Comparison of ENCODE assay signal across 2 cellular contexts in the genomic region with DNA sequence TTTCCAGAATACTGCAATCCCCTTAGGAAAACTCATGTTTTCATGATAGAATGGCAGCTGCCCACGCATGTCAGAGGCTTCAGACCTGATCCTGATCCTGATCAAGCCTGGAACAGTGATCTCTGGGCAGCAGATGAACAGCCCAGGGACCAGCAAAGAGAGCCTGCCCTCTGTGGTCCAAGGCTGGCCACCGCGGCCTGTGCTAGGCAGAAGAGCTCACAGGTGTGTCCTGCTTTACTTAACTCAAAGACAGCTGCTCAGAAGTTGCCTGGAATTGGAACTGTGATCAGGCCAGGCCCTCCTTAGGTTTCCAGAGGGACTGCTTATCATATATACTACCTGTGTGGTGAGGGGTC.
TF ChIP-seq lines count a peak whose summit lies in the region.

No MANE protein-coding gene starts in this region.

TF ChIP-seq in IMR-90, 13 proteins besides CTCF, POLR2A, EP300 and RAD21:
- TF ChIP-seq BHLHE40 (IDR thresholded peaks at IDR 0.05; ENCODE audit: low read depth, low read length), result no peak
- TF ChIP-seq CEBPB (IDR thresholded peaks at IDR 0.05; ENCODE audit: low read depth, low read length), result no peak
- no peak for TF ChIP-seq CHD1 (IDR thresholded peaks at IDR 0.05; ENCODE audit: low read depth, low read length)
- TF ChIP-seq RFX5 (IDR thresholded peaks at IDR 0.05; ENCODE audit: low read depth, low read length), result no peak
- TF ChIP-seq FOS (IDR thresholded peaks at IDR 0.05; ENCODE audit: low read depth, low read length), result no peak
- TF ChIP-seq SMC3 (IDR thresholded peaks at IDR 0.05; ENCODE audit: low read depth, low read length), result no peak
- TF ChIP-seq MAFK (IDR thresholded peaks at IDR 0.05; ENCODE audit: low read depth, low read length), result no peak

TF ChIP-seq in H1, 55 proteins besides CTCF, POLR2A, EP300 and RAD21:
- TF ChIP-seq HDAC6 (IDR thresholded peaks at IDR 0.05; ENCODE audit: low read depth, low read length), result no peak
- no peak for TF ChIP-seq FOSL1 (IDR thresholded peaks at IDR 0.05; ENCODE audit: insufficient read depth, low read depth, low read length)
TF ChIP-seq in H1: peak in this region for 0.
